Comparison of ENCODE assay signal across 9 cellular contexts in genomic region chr2:241506317-241506716, GRCh38. TPM values are rescaled to one million over a fixed set of nuclear protein-coding genes. Genes with fewer than 3 reads are reported as not detected.
A peak's percentile ranks its signal among the peaks of the same experiment; 100 is the strongest.
DNase-seq lines count a peak whose midpoint lies in the region; ATAC-seq, FAIRE-seq and TF ChIP-seq lines count a peak whose summit lies in the region.
"Not testable (repeated sequence)": the region's sequence is repeated elsewhere in the genome, so short reads cannot be mapped to it uniquely, and the experiment has no call there.
"Had no signal": no experiment of that assay in that cellular context is flagged by ENCODE, and none has a peak within 500 bp of the region (broad histone marks: within the 10 kb centered on the region; RNA-seq: fewer than 3 reads in every experiment).

No MANE protein-coding gene starts in this region.

- not testable (repeated sequence) for H3K9me3 ChIP-seq in endothelial cell of umbilical vein (replicated peaks; ENCODE audit: control insufficient read depth, insufficient read depth, low read length); lower lobe of right lung; osteoblast (ENCODE audit: low read depth, low read length)

- H3K4me1 ChIP-seq in endothelial cell of umbilical vein (ENCODE audit: control insufficient read depth, extremely low read depth, insufficient read depth, low read length) (peaks cover 16% of the 10 kb centered on the region), lower lobe of right lung (peaks cover 38% of the 10 kb centered on the region), osteoblast (ENCODE audit: insufficient read depth, low read length) (peaks cover 15% of the 10 kb centered on the region)

- not testable (repeated sequence) for H3K9me1 ChIP-seq in endothelial cell of umbilical vein (replicated peaks; ENCODE audit: control insufficient read depth, extremely low read depth, insufficient read depth, low read length)

- dilution Hi-C loops in endothelial cell of umbilical vein (cut with MboI; ENCODE audit: extremely low pct_ligation_motif_present, low sequenced_read_pairs) = not testable (repeated sequence)

- not testable (repeated sequence) for H2AFZ ChIP-seq in endothelial cell of umbilical vein (ENCODE audit: low read depth, low read length); osteoblast (ENCODE audit: low read length)

- DNase-seq in Calu3; LNCaP clone FGC (ENCODE audit: low read depth); T-helper 2 cell treated with Interferon-gamma antibody and Interleukin-4, amounts not matched to agents 5 μg/mL and 100 μg/mL, for 36 hours (ENCODE audit: low spot score); endothelial cell of umbilical vein (ENCODE audit: low read depth, low spot score); lower lobe of right lung; osteoblast (ENCODE audit: insufficient read length, low spot score, missing footprints); type B pancreatic cell (ENCODE audit: extremely low spot score, unreplicated experiment): not testable (repeated sequence)

- H3K9ac ChIP-seq in endothelial cell of umbilical vein (replicated peaks; ENCODE audit: extremely low read depth, insufficient read depth, low read length) = not testable (repeated sequence)

- POLR2A ChIA-PET in endothelial cell of umbilical vein (lab: Charles Lee) = not testable (repeated sequence)

- H3K4me2 ChIP-seq in endothelial cell of umbilical vein (ENCODE audit: insufficient read depth, low read length) (peak overlapping the region; percentile 60), osteoblast (ENCODE audit: insufficient read depth, low read length) (peak overlapping the region; percentile 91)

- H3K4me1 Mint-ChIP-seq in Calu3 (ENCODE audit: low read depth, unreplicated experiment) (peaks cover 16% of the 10 kb centered on the region), type B pancreatic cell (ENCODE audit: unreplicated experiment) (peaks cover 10% of the 10 kb centered on the region)
- H3K4me1 Mint-ChIP-seq in T-helper 2 cell treated with Interferon-gamma antibody and Interleukin-4, amounts not matched to agents 5 μg/mL and 100 μg/mL, for 36 hours (ENCODE audit: low read depth) = peaks cover 10% of the 10 kb centered on the region
- peaks cover 18% of the 10 kb centered on the region for H3K4me1 Mint-ChIP-seq in activated naive CD8-positive, alpha-beta T cell (ENCODE audit: low read depth)

- TF ChIP-seq POLR2A in endothelial cell of umbilical vein (IDR thresholded peaks at IDR 0.05; ENCODE audit: low read depth, low read length) = not testable (repeated sequence)

- not testable (repeated sequence) for BruUV-seq in Calu3 (replicated peaks; lab: Mats Ljungman, UMichigan)
- TSS peak; percentile 22 for BruUV-seq in endothelial cell of umbilical vein (replicated peaks; lab: Mats Ljungman, UMichigan)

- H3K79me2 ChIP-seq in endothelial cell of umbilical vein (ENCODE audit: control insufficient read depth, insufficient read depth, low read length) = peaks cover 52% of the 10 kb centered on the region
- peaks cover 67% of the 10 kb centered on the region for H3K79me2 ChIP-seq in osteoblast (ENCODE audit: insufficient read depth, low read length)

- H3K4me3 Mint-ChIP-seq in Calu3 (ENCODE audit: low read depth, unreplicated experiment) (peak overlapping the region; percentile 90), type B pancreatic cell (peak overlapping the region; percentile 58)
- peak overlapping the region; percentile 80 for H3K4me3 Mint-ChIP-seq in T-helper 2 cell treated with Interferon-gamma antibody and Interleukin-4, amounts not matched to agents 5 μg/mL and 100 μg/mL, for 36 hours
- H3K4me3 Mint-ChIP-seq in activated naive CD8-positive, alpha-beta T cell = peak overlapping the region; percentile 87

- not testable (repeated sequence) for H3K27ac ChIP-seq in endothelial cell of umbilical vein (ENCODE audit: insufficient read depth, low read depth, low read length); osteoblast (ENCODE audit: low read depth, low read length)
- H3K27ac ChIP-seq in lower lobe of right lung = peak overlapping the region; percentile 93

- CTCF ChIA-PET in Calu3 (lab: Charles Lee) = interaction anchor here (0.6 kb wide), 1 partner anchor 10 kb away, joined by 3 read pairs; no protein-coding TSS in a partner anchor
- CTCF ChIA-PET in endothelial cell of umbilical vein (lab: Charles Lee) = interaction anchor here (0.7 to 2.2 kb wide), 4 partner anchors 8 to 68 kb away, joined by 3 to 15 read pairs (median 4); partner anchors contain the start of gene BOK

- not testable (repeated sequence) for H4K20me1 ChIP-seq in endothelial cell of umbilical vein (replicated peaks; ENCODE audit: control insufficient read depth, extremely low read depth, insufficient read depth, low read length)
- H4K20me1 ChIP-seq in osteoblast (ENCODE audit: insufficient read depth, low read length) = peaks cover 27% of the 10 kb centered on the region

- not testable (repeated sequence) for H3K9me3 Mint-ChIP-seq in Calu3 (ENCODE audit: low read depth, unreplicated experiment); T-helper 2 cell treated with Interferon-gamma antibody and Interleukin-4, amounts not matched to agents 5 μg/mL and 100 μg/mL, for 36 hours; activated naive CD8-positive, alpha-beta T cell (ENCODE audit: low read depth); type B pancreatic cell

- not testable (repeated sequence) for H3K27ac Mint-ChIP-seq in Calu3 (ENCODE audit: unreplicated experiment); T-helper 2 cell treated with Interferon-gamma antibody and Interleukin-4, amounts not matched to agents 5 μg/mL and 100 μg/mL, for 36 hours; activated naive CD8-positive, alpha-beta T cell; type B pancreatic cell

- not testable (repeated sequence) for H3K36me3 ChIP-seq in endothelial cell of umbilical vein (ENCODE audit: control insufficient read depth in 2 of 2, extremely low read depth in 1 of 2, insufficient read depth in 2 of 2, low read length in 2 of 2); osteoblast (ENCODE audit: insufficient read depth, low read length)
- H3K36me3 ChIP-seq in lower lobe of right lung = peaks cover 13% of the 10 kb centered on the region

- FAIRE-seq in endothelial cell of umbilical vein (lab: Jason Lieb, UNC) = peak; percentile 21

- intact Hi-C loops in Calu3 (cut with micrococcal nuclease; ENCODE audit: unreplicated experiment) = loop anchor here (5.0 kb wide), 1 partner anchor 91 kb away; no protein-coding TSS in a partner anchor
- intact Hi-C loops in endothelial cell of umbilical vein (cut with micrococcal nuclease) = loop anchor here (5.0 to 10.0 kb wide), 2 partner anchors 149 to 368 kb away; partner anchors contain the start of gene FARP2
- intact Hi-C loops in lower lobe of right lung (cut with DNase I) = not testable (repeated sequence)

- peaks cover 52% of the 10 kb centered on the region for H3K36me3 Mint-ChIP-seq in Calu3 (ENCODE audit: insufficient read depth, unreplicated experiment)
- not testable (repeated sequence) for H3K36me3 Mint-ChIP-seq in T-helper 2 cell treated with Interferon-gamma antibody and Interleukin-4, amounts not matched to agents 5 μg/mL and 100 μg/mL, for 36 hours (ENCODE audit: low read depth); activated naive CD8-positive, alpha-beta T cell; type B pancreatic cell

- not testable (repeated sequence) for H3K27me3 ChIP-seq in endothelial cell of umbilical vein (ENCODE audit: control insufficient read depth in 2 of 2, insufficient read depth in 2 of 2, low read length in 2 of 2); lower lobe of right lung (ENCODE audit: low read depth); osteoblast (ENCODE audit: insufficient read depth, low read length)

- H3K4me3 ChIP-seq in LNCaP clone FGC (ENCODE audit: low read depth, low read length) = peak overlapping the region; percentile 62; the same call in 1 of the 2 replicates
- H3K4me3 ChIP-seq in endothelial cell of umbilical vein (replicated peaks in 1 of 3; ENCODE audit: insufficient read depth in 1 of 3, low read depth in 1 of 3, low read length in 3 of 3); osteoblast (ENCODE audit: insufficient read depth, low read length): not testable (repeated sequence)
- peak overlapping the region; percentile 80 for H3K4me3 ChIP-seq in lower lobe of right lung

- TF ChIP-seq CTCF in Calu3 (IDR thresholded peaks at IDR 0.05; ENCODE audit: unreplicated experiment); LNCaP clone FGC (IDR thresholded peaks at IDR 0.05; ENCODE audit: control insufficient read depth, extremely low read depth, insufficient read depth); endothelial cell of umbilical vein (IDR thresholded peaks at IDR 0.05; ENCODE audit: extremely low read depth in 1 of 2, insufficient read depth in 1 of 2, low read depth in 1 of 2, low read length in 2 of 2); lower lobe of right lung (IDR thresholded peaks at IDR 0.05); osteoblast (IDR thresholded peaks at IDR 0.05; ENCODE audit: extremely low read depth, low read depth, low read length); type B pancreatic cell (conservative IDR thresholded peaks at IDR 0.05): not testable (repeated sequence)

- ATAC-seq in lower lobe of right lung = not testable (repeated sequence)

- not testable (repeated sequence) for H3K27me3 Mint-ChIP-seq in Calu3 (ENCODE audit: unreplicated experiment); T-helper 2 cell treated with Interferon-gamma antibody and Interleukin-4, amounts not matched to agents 5 μg/mL and 100 μg/mL, for 36 hours (ENCODE audit: low read depth); activated naive CD8-positive, alpha-beta T cell; type B pancreatic cell

RNA-seq across cellular contexts. Expression of gene STK25, which starts 2.1 kb away (rescaled TPM):
- total RNA-seq in Calu3 (2022) (149 and 159 TPM in 2 replicates), endothelial cell of umbilical vein (236 and 286 TPM in 2 replicates), lower lobe of right lung (125 TPM), osteoblast (189 and 227 TPM in 2 replicates), type B pancreatic cell (ENCODE audit: low replicate concordance) (182 and 198 TPM in 2 replicates)
- polyA plus RNA-seq in endothelial cell of umbilical vein = 715 and 879 TPM in 2 replicates
- polyA plus RNA-seq in endothelial cell of umbilical vein (2011; cell fraction: cytosol; rRNA removed) = 471 and 517 TPM in 2 replicates
- 987 and 1,149 TPM in 2 replicates for polyA plus RNA-seq in endothelial cell of umbilical vein (2011; cell fraction: nucleus; rRNA removed)
- polyA plus RNA-seq in endothelial cell of umbilical vein (2012) = 309 and 348 TPM in 2 replicates
- 491 and 545 TPM in 2 replicates for polyA minus RNA-seq in endothelial cell of umbilical vein
- 48.3 TPM for polyA minus RNA-seq in endothelial cell of umbilical vein (2011; cell fraction: cytosol; rRNA and poly(A)+ RNA removed)
- polyA minus RNA-seq in endothelial cell of umbilical vein (2011; cell fraction: nucleus; rRNA and poly(A)+ RNA removed) = 226 and 241 TPM in 2 replicates

RNA-seq across cellular contexts. Expression of gene BOK, which starts 52.2 kb away (rescaled TPM):
- total RNA-seq in Calu3 (2022) = 30.1 and 35.0 TPM in 2 replicates
- 52.4 and 76.0 TPM in 2 replicates for total RNA-seq in endothelial cell of umbilical vein
- 95.5 and 132 TPM in 2 replicates for polyA plus RNA-seq in endothelial cell of umbilical vein
- polyA plus RNA-seq in endothelial cell of umbilical vein (2011; cell fraction: cytosol; rRNA removed) = 53.7 and 82.1 TPM in 2 replicates
- polyA plus RNA-seq in endothelial cell of umbilical vein (2011; cell fraction: nucleus; rRNA removed) = 43.5 and 57.1 TPM in 2 replicates
- polyA plus RNA-seq in endothelial cell of umbilical vein (2012) = 42.0 and 58.4 TPM in 2 replicates
- 43.6 and 49.1 TPM in 2 replicates for polyA minus RNA-seq in endothelial cell of umbilical vein
- 11.2 TPM for polyA minus RNA-seq in endothelial cell of umbilical vein (2011; cell fraction: cytosol; rRNA and poly(A)+ RNA removed)
- polyA minus RNA-seq in endothelial cell of umbilical vein (2011; cell fraction: nucleus; rRNA and poly(A)+ RNA removed) = 10.4 and 18.2 TPM in 2 replicates
- total RNA-seq in lower lobe of right lung = 44.2 TPM
- total RNA-seq in osteoblast = 33.3 and 41.3 TPM in 2 replicates
- 41.5 and 108 TPM in 2 replicates for total RNA-seq in type B pancreatic cell (ENCODE audit: low replicate concordance)
- total RNA-seq: activated CD8-positive, alpha-beta memory T cell treated with anti-CD3 and anti-CD28 coated beads, Interleukin-2, amount 10 ng/mL, durations not matched to agents 7 days and 5 days had no signal
